ENCODE assay signal across 9 cellular contexts in genomic region chr11:129766858-129767604, GRCh38. TPM values are rescaled to one million over a fixed set of nuclear protein-coding genes. Genes with fewer than 3 reads are reported as not detected.
DNase-seq lines count a peak whose midpoint lies in the region; ATAC-seq and TF ChIP-seq lines count a peak whose summit lies in the region.
"Had no signal": no experiment of that assay in that cellular context is flagged by ENCODE, and none has a peak within 500 bp of the region (broad histone marks: within the 10 kb centered on the region; RNA-seq: fewer than 3 reads in every experiment).

No MANE protein-coding gene starts in this region.

- no peak overlapping the region for H3K27ac Mint-ChIP-seq in CD4-positive, alpha-beta T cell

- no peaks in the 10 kb centered on the region for H3K9me3 ChIP-seq in CD4-positive, alpha-beta T cell (ENCODE audit: control insufficient read depth, low read length)
- H3K9me3 ChIP-seq in OCI-LY7 (ENCODE audit: low read length), result no peaks in the 10 kb centered on the region
- H3K9me3 ChIP-seq in smooth muscle cell (replicated peaks; ENCODE audit: low read depth), result no peaks in the 10 kb centered on the region

- ATAC-seq in CD4-positive, alpha-beta T cell (ENCODE audit: poor library complexity), result peak; percentile 41
- ATAC-seq in GM19372 (IDR thresholded peaks at IDR 0.05; ENCODE audit: low read depth, unreplicated experiment) (peak; percentile 65), GM18867 (IDR thresholded peaks at IDR 0.05; ENCODE audit: unreplicated experiment) (no peak)

- H3K27me3 Mint-ChIP-seq in CD4-positive, alpha-beta T cell, result peaks cover 11% of the 10 kb centered on the region

- POLR2A ChIA-PET in CD4-positive, alpha-beta T cell (lab: Charles Lee), result interaction anchor here (0.6 kb wide), 1 partner anchor 107 kb away, joined by 3 read pairs; no protein-coding TSS in a partner anchor
- POLR2A ChIA-PET in OCI-LY7 (lab: Charles Lee), result no interaction called here

- peak; percentile 56 for TF ChIP-seq CTCF in CD4-positive, alpha-beta T cell (IDR thresholded peaks at IDR 0.05)
- TF ChIP-seq CTCF in OCI-LY7 (conservative IDR thresholded peaks at IDR 0.05; ENCODE audit: low read length), result peak; percentile 81
- peak; percentile 53 for TF ChIP-seq CTCF in smooth muscle cell (IDR thresholded peaks at IDR 0.05; ENCODE audit: borderline replicate concordance, insufficient read depth, poor library complexity, severe bottlenecking)

- no peak overlapping the region for H3K9ac ChIP-seq in smooth muscle cell (ENCODE audit: low read depth)

- no peaks in the 10 kb centered on the region for H4K20me1 ChIP-seq in OCI-LY7 (ENCODE audit: insufficient read depth, low read length)
- no peaks in the 10 kb centered on the region for H4K20me1 ChIP-seq in smooth muscle cell (ENCODE audit: low read depth)

- H3K4me1 ChIP-seq in OCI-LY7 (ENCODE audit: insufficient read depth, low read length, poor library complexity, severe bottlenecking), result no peaks in the 10 kb centered on the region
- no peaks in the 10 kb centered on the region for H3K4me1 ChIP-seq in smooth muscle cell (ENCODE audit: low read depth)

- H3K4me2 ChIP-seq in OCI-LY7 (ENCODE audit: low read length) (no peak overlapping the region), smooth muscle cell (no peak overlapping the region)

- no TSS peak for BruUV-seq in OCI-LY7 (replicated peaks; lab: Mats Ljungman, UMichigan)

- peaks cover 5% of the 10 kb centered on the region for H3K9me3 Mint-ChIP-seq in CD4-positive, alpha-beta T cell

- H3K79me2 ChIP-seq in OCI-LY7 (ENCODE audit: insufficient read depth, low read depth, low read length), result no peaks in the 10 kb centered on the region
- no peaks in the 10 kb centered on the region for H3K79me2 ChIP-seq in smooth muscle cell (ENCODE audit: low read depth)

- H3K4me3 ChIP-seq in OCI-LY7 (ENCODE audit: low read depth, low read length, poor library complexity, severe bottlenecking) (no peak overlapping the region), smooth muscle cell (no peak overlapping the region)

- no peaks in the 10 kb centered on the region for H3K9me2 ChIP-seq in OCI-LY7 (ENCODE audit: insufficient read depth, low read length)

- peak in 5 of 10 experiments; percentile 5 to 38 (median 14) for DNase-seq in CD4-positive, alpha-beta T cell
- peak; percentile 52 for DNase-seq in OCI-LY7 (ENCODE audit: low spot score)
- DNase-seq in dermis microvascular lymphatic vessel endothelial cell (ENCODE audit: low read depth in 2 of 2), result peak; percentile 7 to 27
- DNase-seq in smooth muscle cell (lab: John Stamatoyannopoulos, UW; ENCODE audit: unreplicated experiment), result no peak
- no peak for DNase-seq in GM19238 (ENCODE audit: insufficient read length, low spot score)
- no peak for DNase-seq in epidermal melanocyte (ENCODE audit: insufficient read length, low spot score)
- DNase-seq: naive B cell had no signal

- no peak overlapping the region for H3K4me3 Mint-ChIP-seq in CD4-positive, alpha-beta T cell
- H3K4me3 Mint-ChIP-seq: naive B cell had no signal

- peaks cover 4% of the 10 kb centered on the region for H3K36me3 Mint-ChIP-seq in CD4-positive, alpha-beta T cell (ENCODE audit: low read depth)
- H3K36me3 Mint-ChIP-seq: naive B cell had no signal

- no peaks in the 10 kb centered on the region for H3F3A ChIP-seq in smooth muscle cell (ENCODE audit: low read depth)

- 26% methylated on average over 8 of the region's 8 CpGs for WGBS in smooth muscle cell (ENCODE audit: low lambda C conversion rate)

- intact Hi-C loops in CD4-positive, alpha-beta T cell (cut with DNase I, micrococcal nuclease), result loop anchor here (5.0 kb wide), 1 partner anchor 365 kb away; no protein-coding TSS in a partner anchor
- intact Hi-C loops in OCI-LY7 (cut with micrococcal nuclease; ENCODE audit: unreplicated experiment), result loop anchor here (10.0 kb wide), 1 partner anchor 368 kb away; no protein-coding TSS in a partner anchor

- H3K27ac ChIP-seq in CD4-positive, alpha-beta T cell (ENCODE audit: low read depth, low read length), result no peak overlapping the region
- no peak overlapping the region for H3K27ac ChIP-seq in OCI-LY7 (ENCODE audit: low read depth, low read length, poor library complexity, severe bottlenecking)
- no peak overlapping the region for H3K27ac ChIP-seq in smooth muscle cell (ENCODE audit: low read depth)

- H3K36me3 ChIP-seq in OCI-LY7 (ENCODE audit: insufficient read depth, low read length) (no peaks in the 10 kb centered on the region), smooth muscle cell (ENCODE audit: low read depth) (no peaks in the 10 kb centered on the region)

- peaks cover 6% of the 10 kb centered on the region for H3K4me1 Mint-ChIP-seq in CD4-positive, alpha-beta T cell (ENCODE audit: low read depth)
- H3K4me1 Mint-ChIP-seq: naive B cell had no signal

- H2AFZ ChIP-seq in OCI-LY7 (ENCODE audit: low read length) (no peak overlapping the region), smooth muscle cell (ENCODE audit: low read depth) (peak overlapping the region; percentile 52)

- no peaks in the 10 kb centered on the region for H3K27me3 ChIP-seq in CD4-positive, alpha-beta T cell (ENCODE audit: control insufficient read depth, insufficient read depth, low read length)
- no peaks in the 10 kb centered on the region for H3K27me3 ChIP-seq in smooth muscle cell (ENCODE audit: low read depth)

- CTCF ChIA-PET in CD4-positive, alpha-beta T cell (lab: Charles Lee), result interaction anchor here (1.4 to 1.9 kb wide), 2 partner anchors 114 to 366 kb away, joined by 3 to 5 read pairs; no protein-coding TSS in a partner anchor
- CTCF ChIA-PET in OCI-LY7 (lab: Charles Lee; ENCODE audit: unreplicated experiment), result no interaction called here

RNA-seq across cellular contexts. Expression of gene TMEM45B, which starts 48.6 kb away (rescaled TPM):
- 1 to 10 TPM; 1.7 to 1.9 TPM for total RNA-seq in CD4-positive, alpha-beta T cell
- total RNA-seq in OCI-LY7 (2014; rRNA removed; shearing (Covaris generic)), result not detected in 2 replicates
- not detected in 2 replicates for total RNA-seq in OCI-LY7 (2022)
- total RNA-seq in dermis microvascular lymphatic vessel endothelial cell, result 1.9 and 2.9 TPM in 2 replicates
- 4.0 and 4.5 TPM in 2 replicates for total RNA-seq in smooth muscle cell
- 2.8 and 3.4 TPM in 2 replicates for polyA plus RNA-seq in smooth muscle cell

Comparison
In these comparisons a context has a peak if more than half of its experiments do, and no peak if none do; other contexts are left out.
1. DNase-seq: peak in OCI-LY7 (single experiment) and dermis microvascular lymphatic vessel endothelial cell (2 of 2); none in smooth muscle cell (single experiment), GM19238 (single experiment) and epidermal melanocyte (single experiment).
2. Peak in every context shown above with its lines, with median percentiles within 50 percentile points of each other: CTCF ChIP-seq.